Comparison of ENCODE assay signal across 18 cellular contexts in the genomic region with DNA sequence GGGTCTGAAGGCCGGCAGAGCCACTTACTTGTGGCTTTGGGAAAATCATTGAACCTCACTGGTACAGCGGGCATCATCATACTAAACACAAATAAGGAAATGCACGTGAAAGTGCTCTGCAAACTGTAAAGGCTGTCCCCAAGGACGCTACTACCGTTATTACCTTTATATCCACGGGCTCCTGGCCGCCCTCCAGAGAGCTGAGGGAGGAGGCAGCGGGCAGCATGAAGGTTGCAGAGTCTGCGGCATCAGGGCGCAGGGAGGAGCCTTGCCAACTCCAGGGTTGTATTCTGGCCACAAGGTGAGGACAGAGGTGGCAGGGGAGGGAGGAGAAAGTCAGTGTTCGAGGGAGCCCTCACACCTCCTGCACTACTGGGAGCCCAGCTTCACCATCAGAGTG.
"Had no signal": no experiment of that assay in that cellular context is flagged by ENCODE, and none has a peak within 500 bp of the region (broad histone marks: within the 10 kb centered on the region; RNA-seq: fewer than 3 reads in every experiment).

No MANE protein-coding gene starts in this region.

- H3K4me3 ChIP-seq: gastroesophageal sphincter, left ventricle myocardium inferior, lung, neural progenitor cell, ovary, smooth muscle cell, upper lobe of left lung, uterus had no signal

- H3K4me1 Mint-ChIP-seq: immature natural killer cell; naive thymus-derived CD4-positive, alpha-beta T cell; neural progenitor cell had no signal

- H3K4me3 Mint-ChIP-seq: immature natural killer cell; naive thymus-derived CD4-positive, alpha-beta T cell; neural progenitor cell had no signal

- ATAC-seq: esophagus mucosa; gastroesophageal sphincter; naive thymus-derived CD4-positive, alpha-beta T cell; right cardiac atrium had no signal

- H3K9ac ChIP-seq: neural progenitor cell had no signal

- DNase-seq: effector memory CD4-positive, alpha-beta T cell; immature natural killer cell; left ventricle myocardium inferior; mesenchymal stem cell; naive thymus-derived CD4-positive, alpha-beta T cell; nucleus accumbens; ovary; right cardiac atrium; stimulated activated CD4-positive, alpha-beta T cell treated with anti-CD3 and anti-CD28 coated beads, Interleukin-2, amount 100 ng/mL, for 48 hours; stimulated activated naive CD4-positive, alpha-beta T cell treated with Interleukin-2 at 50 U/mL for 16 hours; upper lobe of left lung; uterus had no signal

- H3K36me3 ChIP-seq: gastroesophageal sphincter, neural progenitor cell, ovary, upper lobe of left lung, uterus had no signal

- H3K27me3 ChIP-seq: gastroesophageal sphincter, neural progenitor cell, ovary, upper lobe of left lung, uterus had no signal

- H3K9me3 ChIP-seq: left ventricle myocardium inferior, ovary, upper lobe of left lung, uterus had no signal

- H3K4me1 ChIP-seq: gastroesophageal sphincter, left ventricle myocardium inferior, neural progenitor cell, upper lobe of left lung, uterus had no signal

- H3K27ac Mint-ChIP-seq: immature natural killer cell; naive thymus-derived CD4-positive, alpha-beta T cell; progenitor cell of endocrine pancreas had no signal

- H3K27ac ChIP-seq: gastroesophageal sphincter, left ventricle myocardium inferior, neural progenitor cell, ovary, upper lobe of left lung, uterus had no signal

- H3K36me3 Mint-ChIP-seq: immature natural killer cell; naive thymus-derived CD4-positive, alpha-beta T cell; neural progenitor cell had no signal
